ENCODE assay signal across 1 cellular context in the genomic region with DNA sequence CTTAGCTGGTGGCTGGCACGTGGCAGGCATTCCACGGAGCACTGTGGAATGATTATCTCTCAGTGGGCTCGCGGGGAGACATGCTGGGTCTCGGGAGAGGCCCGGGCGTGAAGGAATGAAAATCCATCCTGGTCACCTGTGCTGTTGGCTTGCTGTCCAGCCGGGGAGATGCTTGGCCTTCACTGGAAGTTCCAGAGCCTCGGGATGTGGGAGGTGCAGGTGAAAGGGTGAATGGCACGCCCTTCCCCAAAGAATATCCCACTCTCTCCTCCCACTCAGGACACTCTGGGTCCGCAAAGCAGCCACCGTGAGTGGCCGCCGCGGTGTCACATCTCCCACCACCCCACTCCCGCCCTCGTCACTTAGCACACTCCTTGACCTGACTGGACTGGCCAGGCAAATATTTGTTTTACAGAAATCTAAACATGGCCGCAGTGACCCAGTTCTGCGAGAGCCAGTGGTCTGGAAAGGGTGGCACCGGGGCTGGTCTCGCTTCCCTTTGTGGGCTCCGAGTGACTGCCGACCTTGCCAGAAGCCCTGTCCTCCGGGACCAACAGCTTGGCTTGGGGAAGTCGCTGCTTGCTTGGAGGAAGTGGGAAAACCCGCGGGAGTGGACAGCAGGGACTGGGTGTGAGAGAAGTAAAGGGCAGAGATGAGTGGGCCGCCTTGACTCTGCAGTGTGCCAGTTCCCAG.
TF ChIP-seq lines count a peak whose summit lies in the region.

No MANE protein-coding gene starts in this region.

TF ChIP-seq in HepG2, 621 proteins besides CTCF, POLR2A, EP300 and RAD21 (continued from another document and continues in another):
- TF ChIP-seq ZNF260 (CRISPR knock-in tag; IDR thresholded peaks at IDR 0.05; ENCODE audit: borderline replicate concordance, low read depth), result no peak
- TF ChIP-seq, protein P1, sequence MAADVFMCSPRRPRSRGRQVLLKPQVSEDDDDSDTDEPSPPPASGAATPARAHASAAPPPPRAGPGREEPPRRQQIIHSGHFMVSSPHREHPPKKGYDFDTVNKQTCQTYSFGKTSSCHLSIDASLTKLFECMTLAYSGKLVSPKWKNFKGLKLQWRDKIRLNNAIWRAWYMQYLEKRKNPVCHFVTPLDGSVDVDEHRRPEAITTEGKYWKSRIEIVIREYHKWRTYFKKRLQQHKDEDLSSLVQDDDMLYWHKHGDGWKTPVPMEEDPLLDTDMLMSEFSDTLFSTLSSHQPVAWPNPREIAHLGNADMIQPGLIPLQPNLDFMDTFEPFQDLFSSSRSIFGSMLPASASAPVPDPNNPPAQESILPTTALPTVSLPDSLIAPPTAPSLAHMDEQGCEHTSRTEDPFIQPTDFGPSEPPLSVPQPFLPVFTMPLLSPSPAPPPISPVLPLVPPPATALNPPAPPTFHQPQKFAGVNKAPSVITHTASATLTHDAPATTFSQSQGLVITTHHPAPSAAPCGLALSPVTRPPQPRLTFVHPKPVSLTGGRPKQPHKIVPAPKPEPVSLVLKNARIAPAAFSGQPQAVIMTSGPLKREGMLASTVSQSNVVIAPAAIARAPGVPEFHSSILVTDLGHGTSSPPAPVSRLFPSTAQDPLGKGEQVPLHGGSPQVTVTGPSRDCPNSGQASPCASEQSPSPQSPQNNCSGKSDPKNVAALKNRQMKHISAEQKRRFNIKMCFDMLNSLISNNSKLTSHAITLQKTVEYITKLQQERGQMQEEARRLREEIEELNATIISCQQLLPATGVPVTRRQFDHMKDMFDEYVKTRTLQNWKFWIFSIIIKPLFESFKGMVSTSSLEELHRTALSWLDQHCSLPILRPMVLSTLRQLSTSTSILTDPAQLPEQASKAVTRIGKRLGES (CRISPR knock-in tag; IDR thresholded peaks at IDR 0.05; ENCODE audit: borderline replicate concordance), result no peak
- TF ChIP-seq, protein P2, sequence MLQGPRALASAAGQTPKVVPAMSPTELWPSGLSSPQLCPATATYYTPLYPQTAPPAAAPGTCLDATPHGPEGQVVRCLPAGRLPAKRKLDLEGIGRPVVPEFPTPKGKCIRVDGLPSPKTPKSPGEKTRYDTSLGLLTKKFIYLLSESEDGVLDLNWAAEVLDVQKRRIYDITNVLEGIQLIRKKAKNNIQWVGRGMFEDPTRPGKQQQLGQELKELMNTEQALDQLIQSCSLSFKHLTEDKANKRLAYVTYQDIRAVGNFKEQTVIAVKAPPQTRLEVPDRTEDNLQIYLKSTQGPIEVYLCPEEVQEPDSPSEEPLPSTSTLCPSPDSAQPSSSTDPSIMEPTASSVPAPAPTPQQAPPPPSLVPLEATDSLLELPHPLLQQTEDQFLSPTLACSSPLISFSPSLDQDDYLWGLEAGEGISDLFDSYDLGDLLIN (CRISPR knock-in tag; IDR thresholded peaks at IDR 0.05; ENCODE audit: borderline replicate concordance), result no peak
- TF ChIP-seq ZNF34 (CRISPR knock-in tag; IDR thresholded peaks at IDR 0.05; ENCODE audit: borderline replicate concordance), result no peak
- TF ChIP-seq, protein P3, sequence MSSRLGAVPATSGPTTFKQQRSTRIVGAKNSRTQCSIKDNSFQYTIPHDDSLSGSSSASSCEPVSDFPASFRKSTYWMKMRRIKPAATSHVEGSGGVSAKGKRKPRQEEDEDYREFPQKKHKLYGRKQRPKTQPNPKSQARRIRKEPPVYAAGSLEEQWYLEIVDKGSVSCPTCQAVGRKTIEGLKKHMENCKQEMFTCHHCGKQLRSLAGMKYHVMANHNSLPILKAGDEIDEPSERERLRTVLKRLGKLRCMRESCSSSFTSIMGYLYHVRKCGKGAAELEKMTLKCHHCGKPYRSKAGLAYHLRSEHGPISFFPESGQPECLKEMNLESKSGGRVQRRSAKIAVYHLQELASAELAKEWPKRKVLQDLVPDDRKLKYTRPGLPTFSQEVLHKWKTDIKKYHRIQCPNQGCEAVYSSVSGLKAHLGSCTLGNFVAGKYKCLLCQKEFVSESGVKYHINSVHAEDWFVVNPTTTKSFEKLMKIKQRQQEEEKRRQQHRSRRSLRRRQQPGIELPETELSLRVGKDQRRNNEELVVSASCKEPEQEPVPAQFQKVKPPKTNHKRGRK (CRISPR knock-in tag; IDR thresholded peaks at IDR 0.05), result no peak
- TF ChIP-seq, protein P4, sequence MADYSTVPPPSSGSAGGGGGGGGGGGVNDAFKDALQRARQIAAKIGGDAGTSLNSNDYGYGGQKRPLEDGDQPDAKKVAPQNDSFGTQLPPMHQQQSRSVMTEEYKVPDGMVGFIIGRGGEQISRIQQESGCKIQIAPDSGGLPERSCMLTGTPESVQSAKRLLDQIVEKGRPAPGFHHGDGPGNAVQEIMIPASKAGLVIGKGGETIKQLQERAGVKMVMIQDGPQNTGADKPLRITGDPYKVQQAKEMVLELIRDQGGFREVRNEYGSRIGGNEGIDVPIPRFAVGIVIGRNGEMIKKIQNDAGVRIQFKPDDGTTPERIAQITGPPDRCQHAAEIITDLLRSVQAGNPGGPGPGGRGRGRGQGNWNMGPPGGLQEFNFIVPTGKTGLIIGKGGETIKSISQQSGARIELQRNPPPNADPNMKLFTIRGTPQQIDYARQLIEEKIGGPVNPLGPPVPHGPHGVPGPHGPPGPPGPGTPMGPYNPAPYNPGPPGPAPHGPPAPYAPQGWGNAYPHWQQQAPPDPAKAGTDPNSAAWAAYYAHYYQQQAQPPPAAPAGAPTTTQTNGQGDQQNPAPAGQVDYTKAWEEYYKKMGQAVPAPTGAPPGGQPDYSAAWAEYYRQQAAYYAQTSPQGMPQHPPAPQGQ (CRISPR knock-in tag; IDR thresholded peaks at IDR 0.05; ENCODE audit: borderline replicate concordance), result 0 out of 2 replicates have a peak, but pooled peaks have one; percentile 7
- TF ChIP-seq ZNF883 (CRISPR knock-in tag; IDR thresholded peaks at IDR 0.05; ENCODE audit: not compliant biosample characterization), result no peak
- peak; percentile 98 for TF ChIP-seq RXRA (CRISPR knock-in tag; IDR thresholded peaks at IDR 0.05)
- TF ChIP-seq, protein P5, sequence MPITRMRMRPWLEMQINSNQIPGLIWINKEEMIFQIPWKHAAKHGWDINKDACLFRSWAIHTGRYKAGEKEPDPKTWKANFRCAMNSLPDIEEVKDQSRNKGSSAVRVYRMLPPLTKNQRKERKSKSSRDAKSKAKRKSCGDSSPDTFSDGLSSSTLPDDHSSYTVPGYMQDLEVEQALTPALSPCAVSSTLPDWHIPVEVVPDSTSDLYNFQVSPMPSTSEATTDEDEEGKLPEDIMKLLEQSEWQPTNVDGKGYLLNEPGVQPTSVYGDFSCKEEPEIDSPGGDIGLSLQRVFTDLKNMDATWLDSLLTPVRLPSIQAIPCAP (CRISPR knock-in tag; IDR thresholded peaks at IDR 0.05; ENCODE audit: low read depth), result no peak
- no peak for TF ChIP-seq NCOR1 (IDR thresholded peaks at IDR 0.05; ENCODE audit: borderline replicate concordance, low read length)
- TF ChIP-seq, protein P6, sequence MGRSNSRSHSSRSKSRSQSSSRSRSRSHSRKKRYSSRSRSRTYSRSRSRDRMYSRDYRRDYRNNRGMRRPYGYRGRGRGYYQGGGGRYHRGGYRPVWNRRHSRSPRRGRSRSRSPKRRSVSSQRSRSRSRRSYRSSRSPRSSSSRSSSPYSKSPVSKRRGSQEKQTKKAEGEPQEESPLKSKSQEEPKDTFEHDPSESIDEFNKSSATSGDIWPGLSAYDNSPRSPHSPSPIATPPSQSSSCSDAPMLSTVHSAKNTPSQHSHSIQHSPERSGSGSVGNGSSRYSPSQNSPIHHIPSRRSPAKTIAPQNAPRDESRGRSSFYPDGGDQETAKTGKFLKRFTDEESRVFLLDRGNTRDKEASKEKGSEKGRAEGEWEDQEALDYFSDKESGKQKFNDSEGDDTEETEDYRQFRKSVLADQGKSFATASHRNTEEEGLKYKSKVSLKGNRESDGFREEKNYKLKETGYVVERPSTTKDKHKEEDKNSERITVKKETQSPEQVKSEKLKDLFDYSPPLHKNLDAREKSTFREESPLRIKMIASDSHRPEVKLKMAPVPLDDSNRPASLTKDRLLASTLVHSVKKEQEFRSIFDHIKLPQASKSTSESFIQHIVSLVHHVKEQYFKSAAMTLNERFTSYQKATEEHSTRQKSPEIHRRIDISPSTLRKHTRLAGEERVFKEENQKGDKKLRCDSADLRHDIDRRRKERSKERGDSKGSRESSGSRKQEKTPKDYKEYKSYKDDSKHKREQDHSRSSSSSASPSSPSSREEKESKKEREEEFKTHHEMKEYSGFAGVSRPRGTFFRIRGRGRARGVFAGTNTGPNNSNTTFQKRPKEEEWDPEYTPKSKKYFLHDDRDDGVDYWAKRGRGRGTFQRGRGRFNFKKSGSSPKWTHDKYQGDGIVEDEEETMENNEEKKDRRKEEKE (IDR thresholded peaks at IDR 0.05), result no peak
- TF ChIP-seq, protein P7, sequence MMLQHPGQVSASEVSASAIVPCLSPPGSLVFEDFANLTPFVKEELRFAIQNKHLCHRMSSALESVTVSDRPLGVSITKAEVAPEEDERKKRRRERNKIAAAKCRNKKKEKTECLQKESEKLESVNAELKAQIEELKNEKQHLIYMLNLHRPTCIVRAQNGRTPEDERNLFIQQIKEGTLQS (CRISPR knock-in tag; IDR thresholded peaks at IDR 0.05), result no peak
- 0 out of 2 replicates have a peak, but pooled peaks have one; percentile 56 for TF ChIP-seq ZNF747 (CRISPR knock-in tag; IDR thresholded peaks at IDR 0.05; ENCODE audit: borderline replicate concordance)
- TF ChIP-seq, protein P8, sequence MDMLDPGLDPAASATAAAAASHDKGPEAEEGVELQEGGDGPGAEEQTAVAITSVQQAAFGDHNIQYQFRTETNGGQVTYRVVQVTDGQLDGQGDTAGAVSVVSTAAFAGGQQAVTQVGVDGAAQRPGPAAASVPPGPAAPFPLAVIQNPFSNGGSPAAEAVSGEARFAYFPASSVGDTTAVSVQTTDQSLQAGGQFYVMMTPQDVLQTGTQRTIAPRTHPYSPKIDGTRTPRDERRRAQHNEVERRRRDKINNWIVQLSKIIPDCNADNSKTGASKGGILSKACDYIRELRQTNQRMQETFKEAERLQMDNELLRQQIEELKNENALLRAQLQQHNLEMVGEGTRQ (IDR thresholded peaks at IDR 0.05; ENCODE audit: low read depth, low read length), result no peak
- TF ChIP-seq, protein P8 (CRISPR knock-in tag; IDR thresholded peaks at IDR 0.05; ENCODE audit: borderline replicate concordance), result no peak
- TF ChIP-seq DNMT1 (CRISPR knock-in tag; IDR thresholded peaks at IDR 0.05), result no peak
- TF ChIP-seq, protein P9, sequence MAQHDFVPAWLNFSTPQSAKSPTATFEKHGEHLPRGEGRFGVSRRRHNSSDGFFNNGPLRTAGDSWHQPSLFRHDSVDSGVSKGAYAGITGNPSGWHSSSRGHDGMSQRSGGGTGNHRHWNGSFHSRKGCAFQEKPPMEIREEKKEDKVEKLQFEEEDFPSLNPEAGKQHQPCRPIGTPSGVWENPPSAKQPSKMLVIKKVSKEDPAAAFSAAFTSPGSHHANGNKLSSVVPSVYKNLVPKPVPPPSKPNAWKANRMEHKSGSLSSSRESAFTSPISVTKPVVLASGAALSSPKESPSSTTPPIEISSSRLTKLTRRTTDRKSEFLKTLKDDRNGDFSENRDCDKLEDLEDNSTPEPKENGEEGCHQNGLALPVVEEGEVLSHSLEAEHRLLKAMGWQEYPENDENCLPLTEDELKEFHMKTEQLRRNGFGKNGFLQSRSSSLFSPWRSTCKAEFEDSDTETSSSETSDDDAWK (CRISPR knock-in tag; IDR thresholded peaks at IDR 0.05), result no peak
- TF ChIP-seq SRF (IDR thresholded peaks at IDR 0.05; ENCODE audit: low read depth, low read length), result no peak
- TF ChIP-seq ERF (CRISPR knock-in tag; IDR thresholded peaks at IDR 0.05), result 0 out of 2 replicates have a peak, but pooled peaks have one; percentile 66
- TF ChIP-seq, protein P10, sequence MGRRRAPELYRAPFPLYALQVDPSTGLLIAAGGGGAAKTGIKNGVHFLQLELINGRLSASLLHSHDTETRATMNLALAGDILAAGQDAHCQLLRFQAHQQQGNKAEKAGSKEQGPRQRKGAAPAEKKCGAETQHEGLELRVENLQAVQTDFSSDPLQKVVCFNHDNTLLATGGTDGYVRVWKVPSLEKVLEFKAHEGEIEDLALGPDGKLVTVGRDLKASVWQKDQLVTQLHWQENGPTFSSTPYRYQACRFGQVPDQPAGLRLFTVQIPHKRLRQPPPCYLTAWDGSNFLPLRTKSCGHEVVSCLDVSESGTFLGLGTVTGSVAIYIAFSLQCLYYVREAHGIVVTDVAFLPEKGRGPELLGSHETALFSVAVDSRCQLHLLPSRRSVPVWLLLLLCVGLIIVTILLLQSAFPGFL (CRISPR knock-in tag; IDR thresholded peaks at IDR 0.05), result no peak
- TF ChIP-seq RFX5 (IDR thresholded peaks at IDR 0.05; ENCODE audit: low read depth, low read length), result no peak
- TF ChIP-seq, protein P11, sequence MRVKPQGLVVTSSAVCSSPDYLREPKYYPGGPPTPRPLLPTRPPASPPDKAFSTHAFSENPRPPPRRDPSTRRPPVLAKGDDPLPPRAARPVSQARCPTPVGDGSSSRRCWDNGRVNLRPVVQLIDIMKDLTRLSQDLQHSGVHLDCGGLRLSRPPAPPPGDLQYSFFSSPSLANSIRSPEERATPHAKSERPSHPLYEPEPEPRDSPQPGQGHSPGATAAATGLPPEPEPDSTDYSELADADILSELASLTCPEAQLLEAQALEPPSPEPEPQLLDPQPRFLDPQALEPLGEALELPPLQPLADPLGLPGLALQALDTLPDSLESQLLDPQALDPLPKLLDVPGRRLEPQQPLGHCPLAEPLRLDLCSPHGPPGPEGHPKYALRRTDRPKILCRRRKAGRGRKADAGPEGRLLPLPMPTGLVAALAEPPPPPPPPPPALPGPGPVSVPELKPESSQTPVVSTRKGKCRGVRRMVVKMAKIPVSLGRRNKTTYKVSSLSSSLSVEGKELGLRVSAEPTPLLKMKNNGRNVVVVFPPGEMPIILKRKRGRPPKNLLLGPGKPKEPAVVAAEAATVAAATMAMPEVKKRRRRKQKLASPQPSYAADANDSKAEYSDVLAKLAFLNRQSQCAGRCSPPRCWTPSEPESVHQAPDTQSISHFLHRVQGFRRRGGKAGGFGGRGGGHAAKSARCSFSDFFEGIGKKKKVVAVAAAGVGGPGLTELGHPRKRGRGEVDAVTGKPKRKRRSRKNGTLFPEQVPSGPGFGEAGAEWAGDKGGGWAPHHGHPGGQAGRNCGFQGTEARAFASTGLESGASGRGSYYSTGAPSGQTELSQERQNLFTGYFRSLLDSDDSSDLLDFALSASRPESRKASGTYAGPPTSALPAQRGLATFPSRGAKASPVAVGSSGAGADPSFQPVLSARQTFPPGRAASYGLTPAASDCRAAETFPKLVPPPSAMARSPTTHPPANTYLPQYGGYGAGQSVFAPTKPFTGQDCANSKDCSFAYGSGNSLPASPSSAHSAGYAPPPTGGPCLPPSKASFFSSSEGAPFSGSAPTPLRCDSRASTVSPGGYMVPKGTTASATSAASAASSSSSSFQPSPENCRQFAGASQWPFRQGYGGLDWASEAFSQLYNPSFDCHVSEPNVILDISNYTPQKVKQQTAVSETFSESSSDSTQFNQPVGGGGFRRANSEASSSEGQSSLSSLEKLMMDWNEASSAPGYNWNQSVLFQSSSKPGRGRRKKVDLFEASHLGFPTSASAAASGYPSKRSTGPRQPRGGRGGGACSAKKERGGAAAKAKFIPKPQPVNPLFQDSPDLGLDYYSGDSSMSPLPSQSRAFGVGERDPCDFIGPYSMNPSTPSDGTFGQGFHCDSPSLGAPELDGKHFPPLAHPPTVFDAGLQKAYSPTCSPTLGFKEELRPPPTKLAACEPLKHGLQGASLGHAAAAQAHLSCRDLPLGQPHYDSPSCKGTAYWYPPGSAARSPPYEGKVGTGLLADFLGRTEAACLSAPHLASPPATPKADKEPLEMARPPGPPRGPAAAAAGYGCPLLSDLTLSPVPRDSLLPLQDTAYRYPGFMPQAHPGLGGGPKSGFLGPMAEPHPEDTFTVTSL (CRISPR knock-in tag; IDR thresholded peaks at IDR 0.05; ENCODE audit: borderline replicate concordance), result peak; percentile 67; the same call in 1 of the 2 replicates
- TF ChIP-seq ZNF724P (CRISPR knock-in tag; IDR thresholded peaks at IDR 0.05; ENCODE audit: borderline replicate concordance), result 0 out of 2 replicates have a peak, but pooled peaks have one; percentile 21
- TF ChIP-seq ARNTL (CRISPR knock-in tag; IDR thresholded peaks at IDR 0.05), result 0 out of 2 replicates have a peak, but pooled peaks have one; percentile 53
- no peak for TF ChIP-seq HNRNPH1 (optimal IDR thresholded peaks at IDR 0.05; ENCODE audit: low read depth, low read length)
